ENCODE assay signal across 25 cellular contexts in genomic region chr15:90496791-90497190, GRCh38. TPM values are rescaled to one million over a fixed set of nuclear protein-coding genes. Genes with fewer than 3 reads are reported as not detected.
DNase-seq lines count a peak whose midpoint lies in the region; ATAC-seq, FAIRE-seq and TF ChIP-seq lines count a peak whose summit lies in the region.
"Had no signal": no experiment of that assay in that cellular context is flagged by ENCODE, and none has a peak within 500 bp of the region (broad histone marks: within the 10 kb centered on the region; RNA-seq: fewer than 3 reads in every experiment).

No MANE protein-coding gene starts in this region.

- no peak for FAIRE-seq in endothelial cell of umbilical vein (lab: Jason Lieb, UNC)
- FAIRE-seq: A549, H1 had no signal

- no peak for DNase-seq in activated CD4-positive, alpha-beta T cell treated with anti-CD3 and anti-CD28 coated beads for 36 hours
- DNase-seq in activated CD4-positive, alpha-beta T cell treated with anti-CD3 and anti-CD28 coated beads, Interleukin-2, amount 50 U/mL, for 4 hours, result no peak
- DNase-seq in NCI-H2171 treated with DMSO at 0.1 percent for 48 hours (lab: John Stamatoyannopoulos, UW) (peak; percentile 31), endothelial cell of umbilical vein (ENCODE audit: low read depth, low spot score) (no peak), myocyte (ENCODE audit: low read depth) (peak; percentile 26)
- DNase-seq in stimulated activated effector memory CD8-positive, alpha-beta T cell treated with anti-CD3 and anti-CD28 coated beads, Interleukin-12 subunit alpha, Interleukin-12 subunit beta, amount 100 ng/mL, for 72 hours (ENCODE audit: low spot score in 2 of 2), result no peak
- DNase-seq: activated CD4-positive, CD25-positive, alpha-beta regulatory T cell treated with anti-CD3 and anti-CD28 coated beads, Interleukin-2, amount 50 U/mL, for 72 hours; activated CD8-positive, alpha-beta memory T cell treated with anti-CD3 and anti-CD28 coated beads for 24 hours; activated naive CD4-positive, alpha-beta T cell treated with anti-CD3 and anti-CD28 coated beads for 36 hours; activated T-cell treated with anti-CD3 and anti-CD28 coated beads, Interleukin-2, amount 50 U/mL, for 72 hours; anterior cingulate cortex; Caco-2; EL; NCI-H1436 treated with DMSO at 0.1 percent for 48 hours; NCI-H748 treated with DMSO at 0.1 percent for 48 hours; stimulated activated CD4-positive, alpha-beta T cell treated with anti-CD3 and anti-CD28 coated beads, Interleukin-15, amount 100 ng/mL, for 24 hours; upper lobe of left lung had no signal

- H3K79me2 ChIP-seq in endothelial cell of umbilical vein (ENCODE audit: control insufficient read depth, insufficient read depth, low read length), result no peaks in the 10 kb centered on the region

- no peak overlapping the region for H3K9ac ChIP-seq in endothelial cell of umbilical vein (replicated peaks; ENCODE audit: extremely low read depth, insufficient read depth, low read length)

- H3K27ac ChIP-seq in endothelial cell of umbilical vein (ENCODE audit: insufficient read depth, low read depth, low read length), result no peak overlapping the region
- H3K27ac ChIP-seq: A549, RWPE1 had no signal

- POLR2A ChIA-PET in activated CD4-positive, alpha-beta T cell treated with anti-CD3 and anti-CD28 coated beads for 36 hours (lab: Charles Lee), result interaction anchor here (1.8 kb wide), 1 partner anchor 15 kb away, joined by 4 read pairs; no protein-coding TSS in a partner anchor
- POLR2A ChIA-PET in endothelial cell of umbilical vein (lab: Charles Lee), result no interaction called here

- H3K27ac Mint-ChIP-seq in activated CD4-positive, alpha-beta T cell treated with anti-CD3 and anti-CD28 coated beads for 36 hours, result peak overlapping the region; percentile 26
- no peak overlapping the region for H3K27ac Mint-ChIP-seq in stimulated activated effector memory CD8-positive, alpha-beta T cell treated with anti-CD3 and anti-CD28 coated beads, Interleukin-12 subunit alpha, Interleukin-12 subunit beta, amount 100 ng/mL, for 72 hours
- H3K27ac Mint-ChIP-seq: activated naive CD4-positive, alpha-beta T cell treated with anti-CD3 and anti-CD28 coated beads for 36 hours; activated T-cell treated with anti-CD3 and anti-CD28 coated beads, Interleukin-2, amount 50 U/mL, for 72 hours had no signal

- H3K4me3 ChIP-seq in endothelial cell of umbilical vein (replicated peaks in 1 of 3; ENCODE audit: insufficient read depth in 1 of 3, low read depth in 1 of 3, low read length in 3 of 3), result no peak overlapping the region
- H3K4me3 ChIP-seq: A549, upper lobe of left lung had no signal

- H3K9me3 Mint-ChIP-seq in activated CD4-positive, alpha-beta T cell treated with anti-CD3 and anti-CD28 coated beads for 36 hours (ENCODE audit: low read depth), result no peaks in the 10 kb centered on the region
- H3K9me3 Mint-ChIP-seq in stimulated activated effector memory CD8-positive, alpha-beta T cell treated with anti-CD3 and anti-CD28 coated beads, Interleukin-12 subunit alpha, Interleukin-12 subunit beta, amount 100 ng/mL, for 72 hours, result no peaks in the 10 kb centered on the region
- H3K9me3 Mint-ChIP-seq: activated naive CD4-positive, alpha-beta T cell treated with anti-CD3 and anti-CD28 coated beads for 36 hours; activated T-cell treated with anti-CD3 and anti-CD28 coated beads, Interleukin-2, amount 50 U/mL, for 72 hours; neural crest cell had no signal

- H3K9me3 ChIP-seq in endothelial cell of umbilical vein (replicated peaks; ENCODE audit: control insufficient read depth, insufficient read depth, low read length), result no peaks in the 10 kb centered on the region
- H3K9me3 ChIP-seq: A549, Caco-2, upper lobe of left lung had no signal

- no peaks in the 10 kb centered on the region for H4K20me1 ChIP-seq in endothelial cell of umbilical vein (replicated peaks; ENCODE audit: control insufficient read depth, extremely low read depth, insufficient read depth, low read length)

- no peaks in the 10 kb centered on the region for H3K27me3 ChIP-seq in endothelial cell of umbilical vein (ENCODE audit: control insufficient read depth in 2 of 2, insufficient read depth in 2 of 2, low read length in 2 of 2)
- H3K27me3 ChIP-seq: upper lobe of left lung had no signal

- BruUV-seq in endothelial cell of umbilical vein (replicated peaks; lab: Mats Ljungman, UMichigan), result no TSS peak

- ATAC-seq in activated CD4-positive, alpha-beta T cell treated with anti-CD3 and anti-CD28 coated beads for 36 hours, result no peak
- ATAC-seq in GM18867 (IDR thresholded peaks at IDR 0.05; ENCODE audit: unreplicated experiment), result no peak
- no peak for ATAC-seq in stimulated activated effector memory CD8-positive, alpha-beta T cell treated with anti-CD3 and anti-CD28 coated beads, Interleukin-12 subunit alpha, Interleukin-12 subunit beta, amount 100 ng/mL, for 72 hours
- ATAC-seq in GM19324 (IDR thresholded peaks at IDR 0.05; ENCODE audit: low FRiP score, unreplicated experiment), result no peak
- ATAC-seq: A549; activated T-cell treated with anti-CD3 and anti-CD28 coated beads, Interleukin-2, amount 50 U/mL, for 72 hours; left lobe of liver; sciatic nerve had no signal

- intact Hi-C loops in activated CD4-positive, alpha-beta T cell treated with anti-CD3 and anti-CD28 coated beads for 36 hours (cut with DNase I, micrococcal nuclease), result no loop called here
- intact Hi-C loops in endothelial cell of umbilical vein (cut with micrococcal nuclease), result loop anchor here (5.0 kb wide), 1 partner anchor 391 kb away; no protein-coding TSS in a partner anchor

- peaks cover 26 to 45% of the 10 kb centered on the region in 2 experiments for H3K36me3 ChIP-seq in endothelial cell of umbilical vein (ENCODE audit: control insufficient read depth in 2 of 2, extremely low read depth in 1 of 2, insufficient read depth in 2 of 2, low read length in 2 of 2)

- H3K4me1 Mint-ChIP-seq in activated CD4-positive, alpha-beta T cell treated with anti-CD3 and anti-CD28 coated beads for 36 hours, result peaks cover 15% of the 10 kb centered on the region
- H3K4me1 Mint-ChIP-seq in stimulated activated effector memory CD8-positive, alpha-beta T cell treated with anti-CD3 and anti-CD28 coated beads, Interleukin-12 subunit alpha, Interleukin-12 subunit beta, amount 100 ng/mL, for 72 hours, result no peaks in the 10 kb centered on the region
- H3K4me1 Mint-ChIP-seq: neural crest cell had no signal

- CTCF ChIA-PET in activated CD4-positive, alpha-beta T cell treated with anti-CD3 and anti-CD28 coated beads for 36 hours (lab: Charles Lee), result interaction anchor here (0.6 to 1.0 kb wide), 4 partner anchors 15 to 1252 kb away, joined by 3 to 5 read pairs (median 4); no protein-coding TSS in a partner anchor
- CTCF ChIA-PET in endothelial cell of umbilical vein (lab: Charles Lee), result interaction anchor here (0.6 to 1.1 kb wide), 2 partner anchors 108 to 388 kb away, joined by 3 read pairs; no protein-coding TSS in a partner anchor

- dilution Hi-C loops in endothelial cell of umbilical vein (cut with MboI; ENCODE audit: extremely low pct_ligation_motif_present, low sequenced_read_pairs), result no loop called here

- TF ChIP-seq CTCF in endothelial cell of umbilical vein (IDR thresholded peaks at IDR 0.05; ENCODE audit: extremely low read depth in 1 of 2, insufficient read depth in 1 of 2, low read depth in 1 of 2, low read length in 2 of 2), result no peak

- H3K27me3 Mint-ChIP-seq in activated CD4-positive, alpha-beta T cell treated with anti-CD3 and anti-CD28 coated beads for 36 hours, result no peaks in the 10 kb centered on the region

- H3K9me1 ChIP-seq in endothelial cell of umbilical vein (replicated peaks; ENCODE audit: control insufficient read depth, extremely low read depth, insufficient read depth, low read length), result no peaks in the 10 kb centered on the region

- TF ChIP-seq POLR2A in endothelial cell of umbilical vein (IDR thresholded peaks at IDR 0.05; ENCODE audit: low read depth, low read length), result no peak

- no peak overlapping the region for H3K4me3 Mint-ChIP-seq in activated CD4-positive, alpha-beta T cell treated with anti-CD3 and anti-CD28 coated beads for 36 hours
- H3K4me3 Mint-ChIP-seq in stimulated activated effector memory CD8-positive, alpha-beta T cell treated with anti-CD3 and anti-CD28 coated beads, Interleukin-12 subunit alpha, Interleukin-12 subunit beta, amount 100 ng/mL, for 72 hours, result no peak overlapping the region
- H3K4me3 Mint-ChIP-seq: activated naive CD4-positive, alpha-beta T cell treated with anti-CD3 and anti-CD28 coated beads for 36 hours; activated T-cell treated with anti-CD3 and anti-CD28 coated beads, Interleukin-2, amount 50 U/mL, for 72 hours; neural crest cell had no signal

- H3K4me1 ChIP-seq in endothelial cell of umbilical vein (ENCODE audit: control insufficient read depth, extremely low read depth, insufficient read depth, low read length), result no peaks in the 10 kb centered on the region
- H3K4me1 ChIP-seq: A549, Caco-2 had no signal

- H3K36me3 Mint-ChIP-seq in activated CD4-positive, alpha-beta T cell treated with anti-CD3 and anti-CD28 coated beads for 36 hours (ENCODE audit: low read depth), result peaks cover 65% of the 10 kb centered on the region
- peaks cover 100% of the 10 kb centered on the region for H3K36me3 Mint-ChIP-seq in stimulated activated effector memory CD8-positive, alpha-beta T cell treated with anti-CD3 and anti-CD28 coated beads, Interleukin-12 subunit alpha, Interleukin-12 subunit beta, amount 100 ng/mL, for 72 hours

- no peak overlapping the region for H2AFZ ChIP-seq in endothelial cell of umbilical vein (ENCODE audit: low read depth, low read length)

- no peak overlapping the region for H3K4me2 ChIP-seq in endothelial cell of umbilical vein (ENCODE audit: insufficient read depth, low read length)
- H3K4me2 ChIP-seq: A549 had no signal

TF ChIP-seq in endothelial cell of umbilical vein, 7 proteins besides CTCF, POLR2A, EP300 and RAD21:
- TF ChIP-seq GATA2 (IDR thresholded peaks at IDR 0.05; ENCODE audit: insufficient read depth, insufficient read length, low read depth, low read length), result no peak
- TF ChIP-seq EZH2 (IDR thresholded peaks at IDR 0.05; ENCODE audit: borderline replicate concordance, low read depth, low read length, severe bottlenecking), result no peak
- TF ChIP-seq JUN (IDR thresholded peaks at IDR 0.05; ENCODE audit: borderline replicate concordance, insufficient read depth, insufficient read length, low read depth), result peak; percentile 3

RNA-seq across cellular contexts. Expression of gene CRTC3, which starts 32.9 kb away (rescaled TPM):
- 10 to 100 TPM; 32.4 to 36.2 TPM for total RNA-seq in activated CD4-positive, alpha-beta T cell treated with anti-CD3 and anti-CD28 coated beads for 36 hours
- 25.9 and 26.4 TPM in 2 replicates for total RNA-seq in endothelial cell of umbilical vein
- 15.3 and 16.2 TPM in 2 replicates for polyA plus RNA-seq in endothelial cell of umbilical vein
- polyA plus RNA-seq in endothelial cell of umbilical vein (2011; cell fraction: cytosol; rRNA removed), result 14.1 and 14.5 TPM in 2 replicates
- 30.1 and 40.1 TPM in 2 replicates for polyA plus RNA-seq in endothelial cell of umbilical vein (2011; cell fraction: nucleus; rRNA removed)
- polyA plus RNA-seq in endothelial cell of umbilical vein (2012), result 14.4 and 16.6 TPM in 2 replicates
- 27.5 and 28.1 TPM in 2 replicates for polyA minus RNA-seq in endothelial cell of umbilical vein
- 55.4 TPM for polyA minus RNA-seq in endothelial cell of umbilical vein (2011; cell fraction: cytosol; rRNA and poly(A)+ RNA removed)
- polyA minus RNA-seq in endothelial cell of umbilical vein (2011; cell fraction: nucleus; rRNA and poly(A)+ RNA removed), result 28.9 and 35.4 TPM in 2 replicates
- 17.6 and 19.1 TPM in 2 replicates for total RNA-seq in myocyte
- polyA plus RNA-seq in myocyte (2012), result 23.8 TPM

Comparison
In these comparisons a context has a peak if more than half of its experiments do, and no peak if none do; other contexts are left out.
1. DNase-seq: peak in NCI-H2171 treated with DMSO at 0.1 percent for 48 hours (single experiment) and myocyte (single experiment); none in activated CD4-positive, alpha-beta T cell treated with anti-CD3 and anti-CD28 coated beads for 36 hours (single experiment), activated CD4-positive, alpha-beta T cell treated with anti-CD3 and anti-CD28 coated beads, Interleukin-2, amount 50 U/mL, for 4 hours (0 of 2), endothelial cell of umbilical vein (single experiment) and stimulated activated effector memory CD8-positive, alpha-beta T cell treated with anti-CD3 and anti-CD28 coated beads, Interleukin-12 subunit alpha, Interleukin-12 subunit beta, amount 100 ng/mL, for 72 hours (0 of 2).